11 cellular contexts compared by ENCODE assay signal in genomic region chr7:116683786-116684185, GRCh38. TPM values are rescaled to one million over a fixed set of nuclear protein-coding genes. Genes with fewer than 3 reads are reported as not detected.
DNase-seq lines count a peak whose midpoint lies in the region; ATAC-seq and TF ChIP-seq lines count a peak whose summit lies in the region.
"Had no signal": no experiment of that assay in that cellular context is flagged by ENCODE, and none has a peak within 500 bp of the region (broad histone marks: within the 10 kb centered on the region; RNA-seq: fewer than 3 reads in every experiment).

No MANE protein-coding gene starts in this region.

- peak; percentile 100 for ATAC-seq in GM19043 (IDR thresholded peaks at IDR 0.05; ENCODE audit: low read depth, unreplicated experiment)
- peak; percentile 99 for ATAC-seq in HG02610 (IDR thresholded peaks at IDR 0.05; ENCODE audit: unreplicated experiment)
- ATAC-seq in HG03457 (IDR thresholded peaks at IDR 0.05; ENCODE audit: unreplicated experiment), result peak; percentile 100
- ATAC-seq in memory B cell (ENCODE audit: low read depth), result peak; percentile 99
- no peak for ATAC-seq in CD4-positive, alpha-beta T cell (ENCODE audit: poor library complexity)

- peaks cover 2% of the 10 kb centered on the region for H3K36me3 Mint-ChIP-seq in memory B cell
- no peaks in the 10 kb centered on the region for H3K36me3 Mint-ChIP-seq in CD4-positive, alpha-beta T cell (ENCODE audit: low read depth)

- CTCF ChIA-PET in CD4-positive, alpha-beta T cell (lab: Charles Lee), result no interaction called here

- peak in 1 of 2 donors; percentile 44 for DNase-seq in memory B cell (ENCODE audit: low spot score in 2 of 2)
- DNase-seq in NCI-H1105 treated with DMSO at 0.1 percent for 48 hours (lab: John Stamatoyannopoulos, UW), result no peak
- DNase-seq in CD4-positive, alpha-beta T cell, result no peak
- DNase-seq in NCI-H82 treated with DMSO at 0.1 percent for 48 hours (lab: John Stamatoyannopoulos, UW; ENCODE audit: unreplicated experiment), result no peak
- DNase-seq: central memory CD4-positive, alpha-beta T cell; EL; glutamatergic neuron; NCI-H510A treated with DMSO at 0.1 percent for 48 hours had no signal

- intact Hi-C loops in CD4-positive, alpha-beta T cell (cut with DNase I, micrococcal nuclease), result no loop called here

- H3K4me1 Mint-ChIP-seq in memory B cell, result peaks cover 17% of the 10 kb centered on the region
- no peaks in the 10 kb centered on the region for H3K4me1 Mint-ChIP-seq in CD4-positive, alpha-beta T cell (ENCODE audit: low read depth)

- H3K27me3 ChIP-seq in CD4-positive, alpha-beta T cell (ENCODE audit: control insufficient read depth, insufficient read depth, low read length), result peaks cover 6% of the 10 kb centered on the region

- H3K9me3 Mint-ChIP-seq in memory B cell, result peaks cover 1% of the 10 kb centered on the region
- H3K9me3 Mint-ChIP-seq in CD4-positive, alpha-beta T cell, result no peaks in the 10 kb centered on the region

- H3K27me3 Mint-ChIP-seq in memory B cell, result peaks cover 37% of the 10 kb centered on the region
- peaks cover 39% of the 10 kb centered on the region for H3K27me3 Mint-ChIP-seq in CD4-positive, alpha-beta T cell

- TF ChIP-seq CTCF in CD4-positive, alpha-beta T cell (IDR thresholded peaks at IDR 0.05), result no peak

- no peaks in the 10 kb centered on the region for H3K9me3 ChIP-seq in CD4-positive, alpha-beta T cell (ENCODE audit: control insufficient read depth, low read length)

- no peak overlapping the region for H3K27ac ChIP-seq in CD4-positive, alpha-beta T cell (ENCODE audit: low read depth, low read length)

- no peak overlapping the region for H3K4me3 Mint-ChIP-seq in memory B cell
- H3K4me3 Mint-ChIP-seq in CD4-positive, alpha-beta T cell, result no peak overlapping the region

- POLR2A ChIA-PET in CD4-positive, alpha-beta T cell (lab: Charles Lee), result no interaction called here

- no peak overlapping the region for H3K27ac Mint-ChIP-seq in memory B cell
- H3K27ac Mint-ChIP-seq in CD4-positive, alpha-beta T cell, result no peak overlapping the region

RNA-seq across cellular contexts. Expression of gene MET, which starts 11.8 kb away (rescaled TPM):
- under 1 TPM in 1 of 2 experiments, not detected in 1; 0.14 TPM for total RNA-seq in CD4-positive, alpha-beta T cell
